ENCODE assay signal across 24 cellular contexts in genomic region chr3:160576621-160577020, GRCh38. TPM values are rescaled to one million over a fixed set of nuclear protein-coding genes. Genes with fewer than 3 reads are reported as not detected.
DNase-seq lines count a peak whose midpoint lies in the region; ATAC-seq and TF ChIP-seq lines count a peak whose summit lies in the region.
"Had no signal": no experiment of that assay in that cellular context is flagged by ENCODE, and none has a peak within 500 bp of the region (broad histone marks: within the 10 kb centered on the region; RNA-seq: fewer than 3 reads in every experiment).

No MANE protein-coding gene starts in this region.

- TF ChIP-seq CTCF in right atrium auricular region (IDR thresholded peaks at IDR 0.05), result no peak
- TF ChIP-seq CTCF in left ventricle myocardium inferior (IDR thresholded peaks at IDR 0.05; ENCODE audit: borderline replicate concordance), result no peak
- TF ChIP-seq CTCF in psoas muscle (IDR thresholded peaks at IDR 0.05), result no peak

- intact Hi-C loops in Right ventricle myocardium inferior (cut with DNase I) (loop anchor here (10.0 kb wide), 1 partner anchor 128 kb away; no protein-coding TSS in a partner anchor), left ventricle myocardium inferior (cut with micrococcal nuclease) (no loop called here), left cardiac atrium (cut with DNase I) (loop anchor here in 1 of 2 donors (10.0 kb wide), 2 partner anchors 128 to 368 kb away; no protein-coding TSS in a partner anchor), psoas muscle (cut with DNase I) (loop anchor here in 1 of 2 donors (10.0 kb wide), 1 partner anchor 368 kb away; no protein-coding TSS in a partner anchor)

- H3K9me3 ChIP-seq in right atrium auricular region (peaks cover 0 to 11% of the 10 kb centered on the region in 2 donors), left ventricle myocardium inferior (replicated peaks) (peaks cover 14% of the 10 kb centered on the region), psoas muscle (no peaks in the 10 kb centered on the region)
- H3K9me3 ChIP-seq: Caco-2 had no signal

- H3K4me3 ChIP-seq in right atrium auricular region (no peak overlapping the region), left ventricle myocardium inferior (no peak overlapping the region), psoas muscle (no peak overlapping the region)
- H3K4me3 ChIP-seq: BLaER1, GM12878, GM23338 had no signal

- no peaks in the 10 kb centered on the region for H3K36me3 Mint-ChIP-seq in activated T-helper 17 cell treated with anti-CD3 and anti-CD28 coated beads, Interleukin-2, amount 50 U/mL, for 72 hours (ENCODE audit: low read depth)
- H3K36me3 Mint-ChIP-seq: CD8-positive, alpha-beta T cell had no signal

- H3K4me1 Mint-ChIP-seq in activated T-helper 17 cell treated with anti-CD3 and anti-CD28 coated beads, Interleukin-2, amount 50 U/mL, for 72 hours, result no peaks in the 10 kb centered on the region
- H3K4me1 Mint-ChIP-seq: B cell, GM23338 had no signal

- H3K27ac Mint-ChIP-seq in activated T-helper 17 cell treated with anti-CD3 and anti-CD28 coated beads, Interleukin-2, amount 50 U/mL, for 72 hours, result no peak overlapping the region
- H3K27ac Mint-ChIP-seq: B cell; CD4-positive, CD25-positive, alpha-beta regulatory T cell; CD8-positive, alpha-beta T cell; GM23338; H9; HFFc6 had no signal

- peaks cover 0 to 3% of the 10 kb centered on the region in 2 donors for H3K4me1 ChIP-seq in right atrium auricular region
- peaks cover 8% of the 10 kb centered on the region for H3K4me1 ChIP-seq in left ventricle myocardium inferior
- peaks cover 11% of the 10 kb centered on the region for H3K4me1 ChIP-seq in psoas muscle
- H3K4me1 ChIP-seq: BLaER1, Caco-2 had no signal

- ATAC-seq in Right ventricle myocardium inferior, result peak; percentile 16
- no peak for ATAC-seq in left cardiac atrium
- peak; percentile 76 to 91 (median 80) for ATAC-seq in psoas muscle
- no peak for ATAC-seq in activated T-helper 17 cell treated with anti-CD3 and anti-CD28 coated beads, Interleukin-2, amount 50 U/mL, for 72 hours (replicated peaks)
- no peak for ATAC-seq in GM21381 (IDR thresholded peaks at IDR 0.05; ENCODE audit: unreplicated experiment)
- ATAC-seq: CD8-positive, alpha-beta T cell; GM12878; GM23338; HCT116 had no signal

- no peaks in the 10 kb centered on the region for H3K36me3 ChIP-seq in right atrium auricular region
- H3K36me3 ChIP-seq in left ventricle myocardium inferior, result no peaks in the 10 kb centered on the region
- H3K36me3 ChIP-seq in psoas muscle (ENCODE audit: insufficient read depth in 1 of 2, low read depth in 1 of 2), result no peaks in the 10 kb centered on the region

- H3K27me3 ChIP-seq in right atrium auricular region (no peaks in the 10 kb centered on the region), left ventricle myocardium inferior (ENCODE audit: low read depth) (no peaks in the 10 kb centered on the region), psoas muscle (ENCODE audit: insufficient read depth in 3 of 3, low read length in 2 of 3) (no peaks in the 10 kb centered on the region)
- H3K27me3 ChIP-seq: BLaER1 had no signal

- peak overlapping the region in 1 of 2 donors; percentile 73 for H3K27ac ChIP-seq in right atrium auricular region
- peak overlapping the region; percentile 56 for H3K27ac ChIP-seq in left ventricle myocardium inferior (replicated peaks)
- peak overlapping the region; percentile 70 for H3K27ac ChIP-seq in psoas muscle
- H3K27ac ChIP-seq: 22Rv1, BLaER1, C4-2B had no signal

- peaks cover 33% of the 10 kb centered on the region for H3K27me3 Mint-ChIP-seq in activated T-helper 17 cell treated with anti-CD3 and anti-CD28 coated beads, Interleukin-2, amount 50 U/mL, for 72 hours

- H3K9me3 Mint-ChIP-seq in activated T-helper 17 cell treated with anti-CD3 and anti-CD28 coated beads, Interleukin-2, amount 50 U/mL, for 72 hours, result peaks cover 2% of the 10 kb centered on the region
- H3K9me3 Mint-ChIP-seq: HFFc6 had no signal

- no peak overlapping the region for H3K4me3 Mint-ChIP-seq in activated T-helper 17 cell treated with anti-CD3 and anti-CD28 coated beads, Interleukin-2, amount 50 U/mL, for 72 hours
- H3K4me3 Mint-ChIP-seq: B cell; CD4-positive, CD25-positive, alpha-beta regulatory T cell; CD8-positive, alpha-beta T cell; GM23338; H9; HFFc6 had no signal

- DNase-seq in Right ventricle myocardium inferior (ENCODE audit: missing footprints), result no peak
- no peak for DNase-seq in right atrium auricular region (ENCODE audit: low spot score)
- no peak for DNase-seq in left ventricle myocardium inferior
- DNase-seq in left cardiac atrium, result no peak
- no peak for DNase-seq in psoas muscle
- no peak for DNase-seq in SKM-1 (lab: John Stamatoyannopoulos, UW; ENCODE audit: unreplicated experiment)
- DNase-seq: Caco-2; CD4-positive, CD25-positive, alpha-beta regulatory T cell; CD8-positive, alpha-beta T cell; DMS153; DND-41; EL; GDM1; H9; HFFc6 had no signal

RNA-seq across cellular contexts. Expression of gene KPNA4, which starts 11.2 kb away (rescaled TPM):
- total RNA-seq in Right ventricle myocardium inferior, result 120 TPM
- total RNA-seq in right atrium auricular region, result 10 to 100 TPM; 36.1 to 44.4 TPM
- total RNA-seq in left ventricle myocardium inferior, result 130 TPM
- total RNA-seq in left cardiac atrium, result 10 to 100 TPM; 88.2 to 95.7 TPM
- 100 to 1,000 TPM; 197 to 236 (median 203) TPM for total RNA-seq in psoas muscle
- polyA plus RNA-seq in psoas muscle, result 100 to 1,000 TPM in 1 of 3 donors, 10 to 100 TPM in 2; 48.5 to 124 (median 60.9) TPM
- total RNA-seq in activated T-helper 17 cell treated with anti-CD3 and anti-CD28 coated beads, Interleukin-2, amount 50 U/mL, for 72 hours, result 10 to 100 TPM; 39.9 to 69.2 TPM

Comparison
In these comparisons a context has a peak if more than half of its experiments do, and no peak if none do; other contexts are left out.
1. ATAC-seq: peak in Right ventricle myocardium inferior (single experiment) and psoas muscle (4 of 4); none in left cardiac atrium (0 of 2), activated T-helper 17 cell treated with anti-CD3 and anti-CD28 coated beads, Interleukin-2, amount 50 U/mL, for 72 hours (single experiment) and GM21381 (single experiment).